ENCODE assay signal across 1 cellular context in the genomic region with DNA sequence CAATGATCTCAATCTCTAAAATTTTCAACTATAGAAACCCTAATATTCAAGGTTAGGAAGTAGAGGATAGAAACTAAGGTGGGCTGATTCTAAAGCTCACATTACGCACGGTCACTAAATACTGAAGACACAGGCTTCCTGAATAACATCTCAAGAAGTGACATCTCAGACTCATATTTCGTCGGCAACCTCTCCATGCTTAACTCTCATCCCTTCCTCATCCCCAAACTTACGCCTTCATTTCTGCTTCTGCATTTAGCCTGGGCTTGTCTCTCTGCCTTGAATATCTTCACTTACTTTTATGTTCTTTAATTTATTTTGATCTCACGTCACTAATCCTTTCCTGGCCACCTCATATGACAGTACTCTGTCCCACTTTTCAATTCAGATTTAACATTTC.
TF ChIP-seq lines count a peak whose summit lies in the region.

No MANE protein-coding gene starts in this region.

TF ChIP-seq in GM23338, 12 proteins besides CTCF, POLR2A, EP300 and RAD21 (continued from another document):
- TF ChIP-seq, protein P1, sequence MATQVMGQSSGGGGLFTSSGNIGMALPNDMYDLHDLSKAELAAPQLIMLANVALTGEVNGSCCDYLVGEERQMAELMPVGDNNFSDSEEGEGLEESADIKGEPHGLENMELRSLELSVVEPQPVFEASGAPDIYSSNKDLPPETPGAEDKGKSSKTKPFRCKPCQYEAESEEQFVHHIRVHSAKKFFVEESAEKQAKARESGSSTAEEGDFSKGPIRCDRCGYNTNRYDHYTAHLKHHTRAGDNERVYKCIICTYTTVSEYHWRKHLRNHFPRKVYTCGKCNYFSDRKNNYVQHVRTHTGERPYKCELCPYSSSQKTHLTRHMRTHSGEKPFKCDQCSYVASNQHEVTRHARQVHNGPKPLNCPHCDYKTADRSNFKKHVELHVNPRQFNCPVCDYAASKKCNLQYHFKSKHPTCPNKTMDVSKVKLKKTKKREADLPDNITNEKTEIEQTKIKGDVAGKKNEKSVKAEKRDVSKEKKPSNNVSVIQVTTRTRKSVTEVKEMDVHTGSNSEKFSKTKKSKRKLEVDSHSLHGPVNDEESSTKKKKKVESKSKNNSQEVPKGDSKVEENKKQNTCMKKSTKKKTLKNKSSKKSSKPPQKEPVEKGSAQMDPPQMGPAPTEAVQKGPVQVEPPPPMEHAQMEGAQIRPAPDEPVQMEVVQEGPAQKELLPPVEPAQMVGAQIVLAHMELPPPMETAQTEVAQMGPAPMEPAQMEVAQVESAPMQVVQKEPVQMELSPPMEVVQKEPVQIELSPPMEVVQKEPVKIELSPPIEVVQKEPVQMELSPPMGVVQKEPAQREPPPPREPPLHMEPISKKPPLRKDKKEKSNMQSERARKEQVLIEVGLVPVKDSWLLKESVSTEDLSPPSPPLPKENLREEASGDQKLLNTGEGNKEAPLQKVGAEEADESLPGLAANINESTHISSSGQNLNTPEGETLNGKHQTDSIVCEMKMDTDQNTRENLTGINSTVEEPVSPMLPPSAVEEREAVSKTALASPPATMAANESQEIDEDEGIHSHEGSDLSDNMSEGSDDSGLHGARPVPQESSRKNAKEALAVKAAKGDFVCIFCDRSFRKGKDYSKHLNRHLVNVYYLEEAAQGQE (IDR thresholded peaks at IDR 0.05; ENCODE audit: unreplicated experiment) = no peak
- TF ChIP-seq NANOG (IDR thresholded peaks at IDR 0.05; ENCODE audit: borderline replicate concordance) = no peak
- no peak for TF ChIP-seq ZNF462 (CRISPR knock-in tag; IDR thresholded peaks at IDR 0.05)
